16 cellular contexts compared by ENCODE assay signal in genomic region chr7:24325708-24326107, GRCh38. TPM values are rescaled to one million over a fixed set of nuclear protein-coding genes. Genes with fewer than 3 reads are reported as not detected.
DNase-seq lines count a peak whose midpoint lies in the region; ATAC-seq and TF ChIP-seq lines count a peak whose summit lies in the region.
"Had no signal": no experiment of that assay in that cellular context is flagged by ENCODE, and none has a peak within 500 bp of the region (broad histone marks: within the 10 kb centered on the region; RNA-seq: fewer than 3 reads in every experiment).

No MANE protein-coding gene starts in this region.

- no peak overlapping the region for H2AFZ ChIP-seq in osteoblast (ENCODE audit: low read length)

- WGBS in lower leg skin, 2 donors, result 82 to 87% methylated on average over 5 of the region's 5 CpGs

- no peaks in the 10 kb centered on the region for H3K27me3 Mint-ChIP-seq in glutamatergic neuron (ENCODE audit: unreplicated experiment)

- DNase-seq in GM12864 (ENCODE audit: low read depth), result peak; percentile 62
- DNase-seq in osteoblast (ENCODE audit: insufficient read length, low spot score, missing footprints), result no peak
- DNase-seq in glutamatergic neuron, result no peak
- no peak for DNase-seq in SIG-M5 treated with dmso at 0.1 percent for 504 hours (lab: John Stamatoyannopoulos, UW; ENCODE audit: unreplicated experiment)
- DNase-seq in lower leg skin (ENCODE audit: low spot score in 2 of 2), result no peak
- DNase-seq: activated CD4-positive, alpha-beta memory T cell treated with anti-CD3 and anti-CD28 coated beads for 36 hours; activated naive CD4-positive, alpha-beta T cell treated with anti-CD3 and anti-CD28 coated beads for 36 hours; H9; NCI-H1436; T-helper 1 cell; testis had no signal

- H3K4me3 ChIP-seq in GM12864 (ENCODE audit: low read depth, low read length) (no peak overlapping the region; the same call in 1 of the 2 replicates), osteoblast (ENCODE audit: insufficient read depth, low read length) (no peak overlapping the region), lower leg skin (ENCODE audit: low read depth, poor library complexity, severe bottlenecking) (no peak overlapping the region)
- H3K4me3 ChIP-seq: testis had no signal

- no peaks in the 10 kb centered on the region for H4K20me1 ChIP-seq in osteoblast (ENCODE audit: insufficient read depth, low read length)

- no peaks in the 10 kb centered on the region for H3K36me3 Mint-ChIP-seq in glutamatergic neuron (ENCODE audit: unreplicated experiment)
- H3K36me3 Mint-ChIP-seq: activated CD4-positive, alpha-beta memory T cell treated with anti-CD3 and anti-CD28 coated beads for 36 hours had no signal

- ATAC-seq in GM19395 (IDR thresholded peaks at IDR 0.05; ENCODE audit: unreplicated experiment) (peak; percentile 90), HG02798 (IDR thresholded peaks at IDR 0.05; ENCODE audit: poor library complexity, unreplicated experiment) (peak; percentile 53), HG03575 (IDR thresholded peaks at IDR 0.05; ENCODE audit: extremely low read depth, insufficient number of reproducible peaks, low FRiP score, unreplicated experiment) (peak; percentile 77)
- ATAC-seq: sciatic nerve had no signal

- intact Hi-C loops in lower leg skin (cut with DNase I; ENCODE audit: low total_unique reads), result no loop called here

- no peaks in the 10 kb centered on the region for H3K27me3 ChIP-seq in osteoblast (ENCODE audit: insufficient read depth, low read length)
- H3K27me3 ChIP-seq: testis had no signal

- TF ChIP-seq CTCF in GM12864 (IDR thresholded peaks at IDR 0.05; ENCODE audit: low read depth, low read length, missing control alignments), result no peak
- no peak for TF ChIP-seq CTCF in osteoblast (IDR thresholded peaks at IDR 0.05; ENCODE audit: extremely low read depth, low read depth, low read length)
- no peak for TF ChIP-seq CTCF in glutamatergic neuron (IDR thresholded peaks at IDR 0.05; ENCODE audit: partially characterized antibody, unreplicated experiment)
- no peak for TF ChIP-seq CTCF in lower leg skin (IDR thresholded peaks at IDR 0.05)

- H3K27ac ChIP-seq in osteoblast (ENCODE audit: low read depth, low read length), result no peak overlapping the region
- H3K27ac ChIP-seq: testis had no signal

- no peaks in the 10 kb centered on the region for H3K79me2 ChIP-seq in osteoblast (ENCODE audit: insufficient read depth, low read length)

- no peak for TF ChIP-seq POLR2A in lower leg skin (IDR thresholded peaks at IDR 0.05)

- no peak overlapping the region for H3K27ac Mint-ChIP-seq in glutamatergic neuron (ENCODE audit: unreplicated experiment)
- H3K27ac Mint-ChIP-seq: activated CD4-positive, alpha-beta memory T cell treated with anti-CD3 and anti-CD28 coated beads for 36 hours; activated naive CD4-positive, alpha-beta T cell treated with anti-CD3 and anti-CD28 coated beads for 36 hours; H9 had no signal

- no peaks in the 10 kb centered on the region for H3K4me1 ChIP-seq in osteoblast (ENCODE audit: insufficient read depth, low read length)
- H3K4me1 ChIP-seq: testis had no signal

- no peak overlapping the region for H3K4me3 Mint-ChIP-seq in glutamatergic neuron (ENCODE audit: unreplicated experiment)
- H3K4me3 Mint-ChIP-seq: activated CD4-positive, alpha-beta memory T cell treated with anti-CD3 and anti-CD28 coated beads for 36 hours; activated naive CD4-positive, alpha-beta T cell treated with anti-CD3 and anti-CD28 coated beads for 36 hours; H9 had no signal

- no peak overlapping the region for H3K4me2 ChIP-seq in osteoblast (ENCODE audit: insufficient read depth, low read length)

- H3K9me3 Mint-ChIP-seq in glutamatergic neuron (ENCODE audit: unreplicated experiment), result peaks cover 1% of the 10 kb centered on the region
- H3K9me3 Mint-ChIP-seq: activated CD4-positive, alpha-beta memory T cell treated with anti-CD3 and anti-CD28 coated beads for 36 hours; activated naive CD4-positive, alpha-beta T cell treated with anti-CD3 and anti-CD28 coated beads for 36 hours; H9 had no signal

- no peaks in the 10 kb centered on the region for H3K36me3 ChIP-seq in osteoblast (ENCODE audit: insufficient read depth, low read length)

- no peaks in the 10 kb centered on the region for H3K9me3 ChIP-seq in osteoblast (ENCODE audit: low read depth, low read length)
- H3K9me3 ChIP-seq: testis had no signal

- H3K4me1 Mint-ChIP-seq in glutamatergic neuron (ENCODE audit: low read depth, unreplicated experiment), result peaks cover 9% of the 10 kb centered on the region

RNA-seq across cellular contexts. Expression of gene NPY, which starts 41.7 kb away (rescaled TPM):
- total RNA-seq in osteoblast (not detected in 2 replicates), glutamatergic neuron (ENCODE audit: unreplicated experiment) (not detected), lower leg skin (10 to 100 TPM in 1 of 4 donors, 1 to 10 TPM in 1, not detected in 2; 1.2 to 10.9 TPM)
- total RNA-seq: activated CD4-positive, alpha-beta memory T cell treated with anti-CD3 and anti-CD28 coated beads for 36 hours; activated naive CD4-positive, alpha-beta T cell treated with anti-CD3 and anti-CD28 coated beads for 36 hours; chondrocyte; H9; testis had no signal
